In genomic region chr6:157522472-157522871, GRCh38 we compare ENCODE assay signal across 22 cellular contexts.
"Had no signal": no experiment of that assay in that cellular context is flagged by ENCODE, and none has a peak within 500 bp of the region (broad histone marks: within the 10 kb centered on the region; RNA-seq: fewer than 3 reads in every experiment).

No MANE protein-coding gene starts in this region.

- H3K9ac ChIP-seq: KMS-11, SK-N-SH had no signal

- DNase-seq: IMR-90; Kasumi-1; MM.1S; NCI-H1092 treated with DMSO at 0.1 percent for 48 hours; NCI-H1436; NCI-H187; NCI-H2029; NCI-H2081 treated with DMSO at 0.1 percent for 48 hours; NCI-H2171; NCI-H226; NCI-H446; NCI-H510A; NCI-H524 treated with DMSO at 0.1 percent for 48 hours; NCI-H69; NCI-H774; NK-92 treated with Interleukin-12 subunit alpha and Interleukin-12 subunit beta, amount 100 ng/mL, for 24 hours; PC-3; SHP77; SK-N-SH had no signal

- H3K9me3 ChIP-seq: SK-N-SH had no signal

- H3K27ac ChIP-seq: KMS-11, RWPE1 had no signal

- H3K4me2 ChIP-seq: KMS-11, SK-N-SH had no signal

- ATAC-seq: Panc1, PC-3 had no signal
